Comparison of ENCODE assay signal across 11 cellular contexts in genomic region chr2:164739966-164740365, GRCh38.
DNase-seq lines count a peak whose midpoint lies in the region; ATAC-seq and TF ChIP-seq lines count a peak whose summit lies in the region.
"Had no signal": no experiment of that assay in that cellular context is flagged by ENCODE, and none has a peak within 500 bp of the region (broad histone marks: within the 10 kb centered on the region; RNA-seq: fewer than 3 reads in every experiment).

No MANE protein-coding gene starts in this region.

- H4K8ac ChIP-seq in IMR-90 (ENCODE audit: low read depth in 2 of 2, low read length in 2 of 2): no peak overlapping the region

- H3K18ac ChIP-seq in IMR-90 (ENCODE audit: low read depth, low read length): no peak overlapping the region

- peak overlapping the region; percentile 3 for H3K27ac Mint-ChIP-seq in neural crest cell (ENCODE audit: unreplicated experiment)
- H3K27ac Mint-ChIP-seq: activated naive CD8-positive, alpha-beta T cell treated with anti-CD3 and anti-CD28 coated beads, Interleukin-2, amount 10 ng/mL, durations not matched to agents 7 days and 5 days; WTC11 had no signal

- POLR2A ChIA-PET in IMR-90 (lab: Charles Lee; ENCODE audit: unreplicated experiment): no interaction called here

- intact Hi-C loops in IMR-90 (cut with micrococcal nuclease): loop anchor here (5.0 kb wide), 1 partner anchor 102 kb away; the partner anchor contains the start of gene COBLL1

- H2AK9ac ChIP-seq in IMR-90 (replicated peaks; ENCODE audit: low read depth, low read length, poor library complexity): no peak overlapping the region

- dilution Hi-C loops in IMR-90 (cut with HindIII; ENCODE audit: low sequenced_read_pairs, unreplicated experiment): no loop called here

- H3K4me1 Mint-ChIP-seq in neural crest cell: no peaks in the 10 kb centered on the region

- no peak overlapping the region for H3K9ac ChIP-seq in IMR-90 (ENCODE audit: low read depth, low read length)
- H3K9ac ChIP-seq: parathyroid adenoma had no signal

- CTCF ChIA-PET in IMR-90 (lab: Yijun Ruan, JAX): no interaction called here

- peak; percentile 27 for DNase-seq in AG20443 (ENCODE audit: low spot score)
- DNase-seq in IMR-90: peak; percentile 64
- DNase-seq in coronary artery (ENCODE audit: low spot score): no peak
- DNase-seq in neural crest cell (ENCODE audit: low read depth, low spot score): no peak
- no peak for DNase-seq in cortex of kidney (lab: John Stamatoyannopoulos, UW)
- no peak for DNase-seq in cerebellar cortex (ENCODE audit: low spot score)
- no peak for DNase-seq in occipital lobe (lab: John Stamatoyannopoulos, UW)
- DNase-seq: activated naive CD8-positive, alpha-beta T cell treated with anti-CD3 and anti-CD28 coated beads, Interleukin-2, amount 10 ng/mL, durations not matched to agents 7 days and 5 days had no signal

- H3K4me3 ChIP-seq in IMR-90 (ENCODE audit: insufficient read depth, low read depth, low read length) (no peak overlapping the region), coronary artery (no peak overlapping the region)

- in situ Hi-C loops in IMR-90 (cut with MboI; ENCODE audit: low sequenced_read_pairs): loop anchor here (25.0 kb wide), 3 partner anchors 172 to 447 kb away; no protein-coding TSS in a partner anchor

- H3K4me2 ChIP-seq in IMR-90 (ENCODE audit: low read depth, low read length): peak overlapping the region; percentile 39

- no peaks in the 10 kb centered on the region for H3K9me3 ChIP-seq in IMR-90 (ENCODE audit: control insufficient read depth, insufficient read depth, low read length)

- no peak overlapping the region for H3K14ac ChIP-seq in IMR-90 (replicated peaks; ENCODE audit: low read depth, low read length)

- H3K9me3 Mint-ChIP-seq in neural crest cell: no peaks in the 10 kb centered on the region
- H3K9me3 Mint-ChIP-seq: activated naive CD8-positive, alpha-beta T cell treated with anti-CD3 and anti-CD28 coated beads, Interleukin-2, amount 10 ng/mL, durations not matched to agents 7 days and 5 days; WTC11 had no signal

- no peak overlapping the region for H3K23ac ChIP-seq in IMR-90 (ENCODE audit: low read depth, low read length)

- H2BK5ac ChIP-seq in IMR-90 (ENCODE audit: low read depth, low read length, poor library complexity, severe bottlenecking): no peak overlapping the region

- H2BK20ac ChIP-seq in IMR-90 (ENCODE audit: low read depth, low read length): no peak overlapping the region

- H3K4me1 ChIP-seq in IMR-90 (ENCODE audit: control insufficient read depth, insufficient read depth, low read length): peaks cover 2% of the 10 kb centered on the region
- H3K4me1 ChIP-seq: parathyroid adenoma had no signal

- TF ChIP-seq CTCF in IMR-90 (conservative IDR thresholded peaks at IDR 0.05; ENCODE audit: low read depth, low read length): no peak
- no peak for TF ChIP-seq CTCF in coronary artery (IDR thresholded peaks at IDR 0.05)
- no peak for TF ChIP-seq CTCF in neural crest cell (conservative IDR thresholded peaks at IDR 0.05)

- no peaks in the 10 kb centered on the region for H3K36me3 Mint-ChIP-seq in neural crest cell (ENCODE audit: low read depth)
- H3K36me3 Mint-ChIP-seq: activated naive CD8-positive, alpha-beta T cell treated with anti-CD3 and anti-CD28 coated beads, Interleukin-2, amount 10 ng/mL, durations not matched to agents 7 days and 5 days; WTC11 had no signal

- no peak for TF ChIP-seq POLR2A in IMR-90 (IDR thresholded peaks at IDR 0.05; ENCODE audit: low read depth, low read length)

- H4K5ac ChIP-seq in IMR-90 (ENCODE audit: low read depth, low read length): no peak overlapping the region

- no CpG with 5 or more reads among the region's 3 CpGs for WGBS in IMR-90 (ENCODE audit: extremely low coverage in 2 of 2, insufficient read length in 1 of 2), 2 experiments

- no TSS peak for BruUV-seq in IMR-90 (replicated peaks; lab: Mats Ljungman, UMichigan)

- H3K56ac ChIP-seq in IMR-90 (ENCODE audit: extremely low read depth, insufficient read depth, low read length): no peak overlapping the region

- H4K91ac ChIP-seq in IMR-90 (ENCODE audit: insufficient read depth, low read depth, low read length): no peak overlapping the region

- H2BK15ac ChIP-seq in IMR-90 (ENCODE audit: low read depth, low read length): no peak overlapping the region

- no peaks in the 10 kb centered on the region for H3K9me1 ChIP-seq in IMR-90 (ENCODE audit: insufficient read depth, low read length)

- H2BK120ac ChIP-seq in IMR-90 (ENCODE audit: low read depth, low read length): no peak overlapping the region

- no peak overlapping the region for H2AFZ ChIP-seq in IMR-90 (replicated peaks; ENCODE audit: low read length, poor library complexity)
- H2AFZ ChIP-seq: parathyroid adenoma had no signal

- H4K20me1 ChIP-seq in IMR-90 (ENCODE audit: insufficient read depth, low read length): no peaks in the 10 kb centered on the region

- no peak overlapping the region for H3K27ac ChIP-seq in IMR-90 (ENCODE audit: insufficient read depth, low read length)
- H3K27ac ChIP-seq in coronary artery: peak overlapping the region; percentile 13 to 52
- H3K27ac ChIP-seq: parathyroid adenoma had no signal

- no peaks in the 10 kb centered on the region; a peak in 1 of 4 replicates for H3K79me1 ChIP-seq in IMR-90 (ENCODE audit: low read depth in 1 of 2, low read length in 2 of 2)

- no peak for TF ChIP-seq RAD21 in IMR-90 (IDR thresholded peaks at IDR 0.05; ENCODE audit: low read length)

- H3K27me3 ChIP-seq in IMR-90 (ENCODE audit: control insufficient read depth, insufficient read depth, low read length): no peaks in the 10 kb centered on the region; the same call in none of the 2 replicates

- no peak overlapping the region for H3K4ac ChIP-seq in IMR-90 (ENCODE audit: low read depth, low read length)

- H3K36me3 ChIP-seq in IMR-90 (ENCODE audit: control insufficient read depth, insufficient read depth, low read length): no peaks in the 10 kb centered on the region

- no peak overlapping the region for H3K4me3 Mint-ChIP-seq in neural crest cell
- H3K4me3 Mint-ChIP-seq: activated naive CD8-positive, alpha-beta T cell treated with anti-CD3 and anti-CD28 coated beads, Interleukin-2, amount 10 ng/mL, durations not matched to agents 7 days and 5 days; WTC11 had no signal

- no peak overlapping the region for H2AK5ac ChIP-seq in IMR-90 (ENCODE audit: low read depth, low read length)

- ATAC-seq in IMR-90 (ENCODE audit: low read depth) (peak; percentile 72), HG02678 (IDR thresholded peaks at IDR 0.05; ENCODE audit: unreplicated experiment) (no peak)
- ATAC-seq: WTC11 had no signal

- no peaks in the 10 kb centered on the region for H3K27me3 Mint-ChIP-seq in neural crest cell (ENCODE audit: low read depth)
- H3K27me3 Mint-ChIP-seq: activated naive CD8-positive, alpha-beta T cell treated with anti-CD3 and anti-CD28 coated beads, Interleukin-2, amount 10 ng/mL, durations not matched to agents 7 days and 5 days had no signal

TF ChIP-seq in IMR-90, 13 proteins besides CTCF, POLR2A, EP300 and RAD21:
- TF ChIP-seq SMC3 (IDR thresholded peaks at IDR 0.05; ENCODE audit: low read depth, low read length): no peak
- TF ChIP-seq FOS (IDR thresholded peaks at IDR 0.05; ENCODE audit: low read depth, low read length): peak; percentile 69; the same call in 1 of the 2 replicates

Comparison
In these comparisons a context has a peak if more than half of its experiments do, and no peak if none do; other contexts are left out.
1. DNase-seq: peak in AG20443 (single experiment) and IMR-90 (single experiment); none in coronary artery (single experiment), neural crest cell (single experiment), cortex of kidney (single experiment), cerebellar cortex (single experiment) and occipital lobe (single experiment).